ENCODE assay signal across 10 cellular contexts in the genomic region with DNA sequence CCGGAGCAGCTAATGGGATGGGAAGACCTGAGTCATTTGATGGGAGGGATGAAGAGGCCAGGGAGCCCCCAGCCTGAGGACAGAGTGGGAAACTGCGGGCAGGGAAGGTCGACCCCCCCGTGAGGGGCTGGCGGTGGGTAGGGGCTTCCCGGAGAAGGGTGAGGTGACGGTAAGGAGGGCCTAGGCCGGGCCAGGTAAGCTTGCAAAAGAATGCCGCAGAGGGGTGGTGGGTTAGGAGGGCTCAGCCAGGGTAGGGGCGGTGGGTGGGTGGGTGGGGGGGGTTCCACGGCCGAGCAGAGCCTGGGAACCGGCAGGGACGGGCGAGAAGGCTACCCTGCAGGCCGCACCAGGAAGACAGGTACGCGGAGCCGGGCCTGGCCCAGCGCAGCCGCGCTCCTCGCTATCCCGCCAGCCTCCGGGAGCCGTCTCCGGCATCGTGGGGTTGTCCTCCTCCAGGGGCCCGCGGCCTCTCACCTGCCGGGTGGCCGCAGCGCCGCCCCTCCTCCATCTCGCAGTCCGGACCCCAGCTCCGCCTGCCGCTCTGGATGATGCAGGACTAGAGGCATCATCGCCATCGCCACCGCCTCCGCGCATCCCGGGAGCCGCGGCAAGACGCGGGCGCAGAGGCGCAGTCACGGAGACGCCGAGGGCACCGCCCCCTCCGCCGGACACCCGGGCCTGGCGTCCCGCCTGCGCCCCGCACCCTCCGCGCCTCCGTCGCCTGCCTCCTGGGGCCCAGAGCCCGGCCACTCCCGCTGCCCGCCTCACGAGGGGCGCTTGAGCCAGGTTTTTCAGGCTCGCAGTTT. TPM values are rescaled to one million over a fixed set of nuclear protein-coding genes. Genes with fewer than 3 reads are reported as not detected.
DNase-seq lines count a peak whose midpoint lies in the region; ATAC-seq and TF ChIP-seq lines count a peak whose summit lies in the region.
"Had no signal": no experiment of that assay in that cellular context is flagged by ENCODE, and none has a peak within 500 bp of the region (broad histone marks: within the 10 kb centered on the region; RNA-seq: fewer than 3 reads in every experiment).

Gene GPR75, minus strand, starts transcription at position 614 of the 806 bp plus-strand sequence. CDS start 5,211 bp downstream, outside the sequence.

- H3K4me1 ChIP-seq in subcutaneous abdominal adipose tissue (ENCODE audit: control insufficient read depth in 5 of 5, insufficient read depth in 5 of 5, low read length in 5 of 5) = peaks cover 1 to 19% (median 17%) of the 10 kb centered on the region in 5 donors

- H3K27me3 ChIP-seq in subcutaneous abdominal adipose tissue (ENCODE audit: control insufficient read depth in 5 of 5, insufficient read depth in 4 of 5, low read length in 5 of 5) = no peaks in the 10 kb centered on the region

- H3K27me3 Mint-ChIP-seq in T-helper 2 cell treated with Interferon-gamma antibody and Interleukin-4, amounts not matched to agents 5 μg/mL and 100 μg/mL, for 36 hours (ENCODE audit: low read depth) = no peaks in the 10 kb centered on the region
- no peaks in the 10 kb centered on the region for H3K27me3 Mint-ChIP-seq in T-helper 17 cell

- TF ChIP-seq CTCF in epithelial cell of proximal tubule (conservative IDR thresholded peaks at IDR 0.05; ENCODE audit: low read depth, low read length) = no peak

- H3K4me3 Mint-ChIP-seq in T-helper 2 cell treated with Interferon-gamma antibody and Interleukin-4, amounts not matched to agents 5 μg/mL and 100 μg/mL, for 36 hours = no peak within 1 kb of the TSS
- no peak within 1 kb of the TSS for H3K4me3 Mint-ChIP-seq in T-helper 17 cell
- H3K4me3 Mint-ChIP-seq: natural killer cell had no signal

- H3K9ac ChIP-seq in subcutaneous abdominal adipose tissue (ENCODE audit: low read length in 5 of 5) = peak within 1 kb of the TSS in 2 of 5 donors; percentile 16 to 48

- peaks cover 10% of the 10 kb centered on the region for H3K36me3 Mint-ChIP-seq in T-helper 2 cell treated with Interferon-gamma antibody and Interleukin-4, amounts not matched to agents 5 μg/mL and 100 μg/mL, for 36 hours (ENCODE audit: low read depth)
- H3K36me3 Mint-ChIP-seq in T-helper 17 cell (ENCODE audit: low read depth) = peaks cover 3% of the 10 kb centered on the region
- H3K36me3 Mint-ChIP-seq: natural killer cell had no signal

- no peak within 1 kb of the TSS for H3K27ac Mint-ChIP-seq in T-helper 2 cell treated with Interferon-gamma antibody and Interleukin-4, amounts not matched to agents 5 μg/mL and 100 μg/mL, for 36 hours
- H3K27ac Mint-ChIP-seq in T-helper 17 cell = no peak within 1 kb of the TSS

- peak; percentile 2 for DNase-seq in NCI-H1105 (lab: John Stamatoyannopoulos, UW)
- DNase-seq in epithelial cell of proximal tubule (ENCODE audit: low read depth) = no peak
- DNase-seq in left lobe of liver (ENCODE audit: low spot score) = peak; percentile 73
- DNase-seq in T-helper 2 cell treated with Interferon-gamma antibody and Interleukin-4, amounts not matched to agents 5 μg/mL and 100 μg/mL, for 36 hours (ENCODE audit: low spot score) = no peak
- DNase-seq in T-helper 17 cell = no peak
- DNase-seq in NCI-H2029 treated with DMSO at 0.1 percent for 48 hours (lab: John Stamatoyannopoulos, UW) = no peak
- no peak for DNase-seq in germinal center (ENCODE audit: low spot score)
- DNase-seq: natural killer cell, NCI-H774 had no signal

- H3K4me1 Mint-ChIP-seq in T-helper 2 cell treated with Interferon-gamma antibody and Interleukin-4, amounts not matched to agents 5 μg/mL and 100 μg/mL, for 36 hours (ENCODE audit: low read depth) = no peaks in the 10 kb centered on the region
- peaks cover 12% of the 10 kb centered on the region for H3K4me1 Mint-ChIP-seq in T-helper 17 cell

- H3K27ac ChIP-seq in subcutaneous abdominal adipose tissue (ENCODE audit: low read depth, low read length) = no peak within 1 kb of the TSS

- peak; percentile 94 for ATAC-seq in left lobe of liver
- ATAC-seq in T-helper 17 cell = no peak

- H3K4me3 ChIP-seq in epithelial cell of proximal tubule (ENCODE audit: low read depth, low read length) (peak within 1 kb of the TSS; percentile 50), subcutaneous abdominal adipose tissue (ENCODE audit: low read depth in 1 of 5, low read length in 5 of 5) (peak within 1 kb of the TSS; percentile 18 to 62 (median 45))

- H3K9me3 Mint-ChIP-seq in T-helper 2 cell treated with Interferon-gamma antibody and Interleukin-4, amounts not matched to agents 5 μg/mL and 100 μg/mL, for 36 hours = no peaks in the 10 kb centered on the region
- H3K9me3 Mint-ChIP-seq: natural killer cell had no signal

- H3K36me3 ChIP-seq in subcutaneous abdominal adipose tissue (ENCODE audit: control insufficient read depth in 5 of 5, insufficient read depth in 5 of 5, low read length in 5 of 5) = peaks cover 0 to 10% (median 8%) of the 10 kb centered on the region in 5 donors

- H3K9me3 ChIP-seq in subcutaneous abdominal adipose tissue (ENCODE audit: control insufficient read depth in 5 of 5, low read length in 5 of 5) = no peaks in the 10 kb centered on the region
- no peaks in the 10 kb centered on the region for H3K9me3 ChIP-seq in T-helper 17 cell (ENCODE audit: control insufficient read depth, low read length, poor library complexity, severe bottlenecking)

RNA-seq across cellular contexts. Expression of gene GPR75, which starts in this region (rescaled TPM):
- 0.52 and 1.5 TPM in 2 replicates for total RNA-seq in epithelial cell of proximal tubule
- 1.6 TPM for total RNA-seq in left lobe of liver
- total RNA-seq in T-helper 17 cell = 1 to 10 TPM; 1.8 to 2.7 TPM

Comparison
In these comparisons a context has a peak if more than half of its experiments do, and no peak if none do; other contexts are left out.
1. DNase-seq: peak in NCI-H1105 (single experiment) and left lobe of liver (single experiment); none in epithelial cell of proximal tubule (single experiment), T-helper 2 cell treated with Interferon-gamma antibody and Interleukin-4, amounts not matched to agents 5 μg/mL and 100 μg/mL, for 36 hours (single experiment), T-helper 17 cell (0 of 3), NCI-H2029 treated with DMSO at 0.1 percent for 48 hours (single experiment) and germinal center (single experiment).